Comparison of ENCODE assay signal across 9 cellular contexts in genomic region chr1:235864965-235865525, GRCh38. TPM values are rescaled to one million over a fixed set of nuclear protein-coding genes. Genes with fewer than 3 reads are reported as not detected.
DNase-seq lines count a peak whose midpoint lies in the region; ATAC-seq and TF ChIP-seq lines count a peak whose summit lies in the region.
"Had no signal": no experiment of that assay in that cellular context is flagged by ENCODE, and none has a peak within 500 bp of the region (broad histone marks: within the 10 kb centered on the region; RNA-seq: fewer than 3 reads in every experiment).

No MANE protein-coding gene starts in this region.

- TF ChIP-seq CTCF in choroid plexus epithelial cell (conservative IDR thresholded peaks at IDR 0.05; ENCODE audit: low read depth, low read length) (no peak), neural cell (IDR thresholded peaks at IDR 0.05; ENCODE audit: poor library complexity, severe bottlenecking) (no peak)

- H4K20me1 ChIP-seq in BLaER1 (peaks cover 38% of the 10 kb centered on the region; the same call in 1 of the 2 replicates), Karpas-422 (ENCODE audit: insufficient read depth, low read depth, low read length) (no peaks in the 10 kb centered on the region), neural cell (ENCODE audit: insufficient read depth) (no peaks in the 10 kb centered on the region)

- no peak for ATAC-seq in HG03565 (IDR thresholded peaks at IDR 0.05; ENCODE audit: unreplicated experiment)

- peaks cover 28% of the 10 kb centered on the region for H3K4me1 ChIP-seq in BLaER1
- peaks cover 21% of the 10 kb centered on the region for H3K4me1 ChIP-seq in Karpas-422 (ENCODE audit: low read length)

- no peak for TF ChIP-seq RAD21 in neural cell (conservative IDR thresholded peaks at IDR 0.05)

- H3K27ac ChIP-seq in BLaER1 (no peak overlapping the region), Karpas-422 (ENCODE audit: low read length) (no peak overlapping the region), neural cell (ENCODE audit: low read length) (peak overlapping the region; percentile 93)

- peak overlapping the region; percentile 87; the same call in 1 of the 2 replicates for H3K4me2 ChIP-seq in BLaER1
- no peak overlapping the region for H3K4me2 ChIP-seq in Karpas-422 (ENCODE audit: low read depth, low read length, poor library complexity, severe bottlenecking)
- H3K4me2 ChIP-seq in neural cell (ENCODE audit: low read length) = peak overlapping the region; percentile 83

- no peaks in the 10 kb centered on the region for H3F3A ChIP-seq in neural cell (ENCODE audit: insufficient read depth, low read length, poor library complexity, severe bottlenecking)

- H3K4me3 ChIP-seq in BLaER1 (no peak overlapping the region), Karpas-422 (ENCODE audit: low read length) (no peak overlapping the region), choroid plexus epithelial cell (ENCODE audit: low read depth, low read length) (peak overlapping the region; percentile 12), neural cell (ENCODE audit: low read length) (peak overlapping the region; percentile 88)

- no peaks in the 10 kb centered on the region for H3K9me3 ChIP-seq in BLaER1
- H3K9me3 ChIP-seq in Karpas-422 (ENCODE audit: low read length) = no peaks in the 10 kb centered on the region
- H3K9me3 ChIP-seq in neural cell (ENCODE audit: low read length) = no peaks in the 10 kb centered on the region

- H3K9me2 ChIP-seq in Karpas-422 (replicated peaks; ENCODE audit: insufficient read depth, low read length) (no peaks in the 10 kb centered on the region), neural cell (ENCODE audit: insufficient read depth, low read length) (no peaks in the 10 kb centered on the region)

- no peaks in the 10 kb centered on the region for H3K79me2 ChIP-seq in Karpas-422 (ENCODE audit: low read length)
- H3K79me2 ChIP-seq in neural cell (replicated peaks; ENCODE audit: insufficient read depth, low read length) = peaks cover 39% of the 10 kb centered on the region

- H2AFZ ChIP-seq in Karpas-422 (ENCODE audit: low read length) (no peak overlapping the region), neural cell (ENCODE audit: low read depth, low read length) (no peak overlapping the region)

- H3K27me3 ChIP-seq in BLaER1 (no peaks in the 10 kb centered on the region; the same call in 1 of the 2 replicates), Karpas-422 (ENCODE audit: low read length) (no peaks in the 10 kb centered on the region), neural cell (ENCODE audit: insufficient read depth, low read depth, low read length) (no peaks in the 10 kb centered on the region)

- H3K9ac ChIP-seq in BLaER1 (no peak overlapping the region), Karpas-422 (ENCODE audit: low read length) (no peak overlapping the region), neural cell (ENCODE audit: low read length) (peak overlapping the region; percentile 95)

- H3K36me3 ChIP-seq in BLaER1 (no peaks in the 10 kb centered on the region), Karpas-422 (ENCODE audit: insufficient read depth, low read length) (no peaks in the 10 kb centered on the region), neural cell (ENCODE audit: insufficient read depth, low read length) (no peaks in the 10 kb centered on the region)

- TF ChIP-seq EP300 in neural cell (conservative IDR thresholded peaks at IDR 0.05; ENCODE audit: poor library complexity, severe bottlenecking) = no peak

- DNase-seq in Karpas-422 = peak; percentile 25
- DNase-seq in choroid plexus epithelial cell (ENCODE audit: low read depth) = peak; percentile 14
- DNase-seq in stimulated activated CD4-positive, alpha-beta T cell treated with anti-CD3 and anti-CD28 coated beads, Interleukin-4, amount 100 ng/mL, for 1 hour = no peak
- no peak for DNase-seq in NCI-H446 (lab: John Stamatoyannopoulos, UW)
- no peak for DNase-seq in T1000 (lab: John Stamatoyannopoulos, UW)
- DNase-seq: stimulated activated CD4-positive, alpha-beta T cell treated with anti-CD3 and anti-CD28 coated beads, Interleukin-2, amount 100 ng/mL, for 24 hours had no signal

TF ChIP-seq in neural cell, 6 proteins besides CTCF, POLR2A, EP300 and RAD21:
- TF ChIP-seq TAF1 (IDR thresholded peaks at IDR 0.05; ENCODE audit: low read depth) (no peak), MXI1 (conservative IDR thresholded peaks at IDR 0.05; ENCODE audit: poor library complexity, severe bottlenecking) (no peak), SMC3 (conservative IDR thresholded peaks at IDR 0.05; ENCODE audit: poor library complexity) (no peak), POLR2AphosphoS5 (IDR thresholded peaks at IDR 0.05) (no peak), EZH2 (IDR thresholded peaks at IDR 0.05; ENCODE audit: borderline replicate concordance, insufficient read depth, low read length, poor library complexity, severe bottlenecking) (no peak)
- TF ChIP-seq, protein P1, sequence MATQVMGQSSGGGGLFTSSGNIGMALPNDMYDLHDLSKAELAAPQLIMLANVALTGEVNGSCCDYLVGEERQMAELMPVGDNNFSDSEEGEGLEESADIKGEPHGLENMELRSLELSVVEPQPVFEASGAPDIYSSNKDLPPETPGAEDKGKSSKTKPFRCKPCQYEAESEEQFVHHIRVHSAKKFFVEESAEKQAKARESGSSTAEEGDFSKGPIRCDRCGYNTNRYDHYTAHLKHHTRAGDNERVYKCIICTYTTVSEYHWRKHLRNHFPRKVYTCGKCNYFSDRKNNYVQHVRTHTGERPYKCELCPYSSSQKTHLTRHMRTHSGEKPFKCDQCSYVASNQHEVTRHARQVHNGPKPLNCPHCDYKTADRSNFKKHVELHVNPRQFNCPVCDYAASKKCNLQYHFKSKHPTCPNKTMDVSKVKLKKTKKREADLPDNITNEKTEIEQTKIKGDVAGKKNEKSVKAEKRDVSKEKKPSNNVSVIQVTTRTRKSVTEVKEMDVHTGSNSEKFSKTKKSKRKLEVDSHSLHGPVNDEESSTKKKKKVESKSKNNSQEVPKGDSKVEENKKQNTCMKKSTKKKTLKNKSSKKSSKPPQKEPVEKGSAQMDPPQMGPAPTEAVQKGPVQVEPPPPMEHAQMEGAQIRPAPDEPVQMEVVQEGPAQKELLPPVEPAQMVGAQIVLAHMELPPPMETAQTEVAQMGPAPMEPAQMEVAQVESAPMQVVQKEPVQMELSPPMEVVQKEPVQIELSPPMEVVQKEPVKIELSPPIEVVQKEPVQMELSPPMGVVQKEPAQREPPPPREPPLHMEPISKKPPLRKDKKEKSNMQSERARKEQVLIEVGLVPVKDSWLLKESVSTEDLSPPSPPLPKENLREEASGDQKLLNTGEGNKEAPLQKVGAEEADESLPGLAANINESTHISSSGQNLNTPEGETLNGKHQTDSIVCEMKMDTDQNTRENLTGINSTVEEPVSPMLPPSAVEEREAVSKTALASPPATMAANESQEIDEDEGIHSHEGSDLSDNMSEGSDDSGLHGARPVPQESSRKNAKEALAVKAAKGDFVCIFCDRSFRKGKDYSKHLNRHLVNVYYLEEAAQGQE (IDR thresholded peaks at IDR 0.05; ENCODE audit: borderline replicate concordance) = no peak

RNA-seq across cellular contexts. Expression of gene LYST, which starts 1.7 kb away (rescaled TPM):
- 4.8 and 7.8 TPM in 2 replicates for total RNA-seq in Karpas-422 (2014; rRNA removed; shearing (Covaris generic); ENCODE audit: low replicate concordance)
- 23.4 and 31.5 TPM in 2 replicates for polyA plus RNA-seq in neural cell
- polyA minus RNA-seq in neural cell = 87.9 and 104 TPM in 2 replicates

Comparison
In these comparisons a context has a peak if more than half of its experiments do, and no peak if none do; other contexts are left out.
1. H3K4me3 ChIP-seq: peak in choroid plexus epithelial cell (single experiment) and neural cell (single experiment); none in BLaER1 (single experiment) and Karpas-422 (single experiment).
2. DNase-seq: peak in Karpas-422 (single experiment) and choroid plexus epithelial cell (single experiment); none in stimulated activated CD4-positive, alpha-beta T cell treated with anti-CD3 and anti-CD28 coated beads, Interleukin-4, amount 100 ng/mL, for 1 hour (single experiment), NCI-H446 (0 of 2) and T1000 (single experiment).